In the genomic region with DNA sequence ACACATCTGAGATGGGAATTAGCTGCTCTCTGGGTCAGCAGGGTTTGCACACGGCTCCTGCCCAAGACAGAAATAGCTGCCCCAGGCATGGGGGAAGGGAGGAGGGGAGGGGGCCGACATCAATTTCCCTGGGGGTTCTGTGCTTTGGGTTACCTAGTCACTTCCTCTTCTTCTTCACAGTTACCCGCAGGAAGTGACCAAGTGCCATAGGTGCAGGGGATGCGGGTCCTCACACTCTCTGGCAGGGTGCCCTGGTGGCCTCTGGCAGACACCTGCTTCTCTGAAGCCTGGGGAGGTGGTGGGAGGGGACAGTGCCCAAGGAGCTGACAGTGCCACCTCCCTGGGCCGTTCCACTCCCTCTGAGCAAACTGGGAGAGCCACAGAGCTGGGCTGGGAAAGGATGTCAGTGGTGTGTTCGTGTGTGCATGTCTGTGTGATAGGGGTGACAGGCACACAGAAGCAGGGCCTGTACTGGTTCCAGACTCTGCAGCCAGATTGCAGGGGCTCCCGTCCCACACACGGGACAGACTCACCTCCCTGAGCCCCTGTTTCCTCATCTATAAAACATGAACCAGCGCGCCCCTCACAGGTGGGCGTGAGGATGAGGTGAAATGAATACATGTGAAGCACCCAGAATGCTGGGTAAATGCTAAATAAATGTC, we compare ENCODE assay signal across 11 cellular contexts. TPM values are rescaled to one million over a fixed set of nuclear protein-coding genes. Genes with fewer than 3 reads are reported as not detected.
DNase-seq lines count a peak whose midpoint lies in the region; ATAC-seq and TF ChIP-seq lines count a peak whose summit lies in the region.
"Had no signal": no experiment of that assay in that cellular context is flagged by ENCODE, and none has a peak within 500 bp of the region (broad histone marks: within the 10 kb centered on the region; RNA-seq: fewer than 3 reads in every experiment).

No MANE protein-coding gene starts in this region.

- H3K9ac ChIP-seq in neuronal stem cell (ENCODE audit: low read depth, low read length, poor library complexity) = no peak overlapping the region

- H3K18ac ChIP-seq in neuronal stem cell (ENCODE audit: low read length) = peak overlapping the region; percentile 18

- TF ChIP-seq CTCF in GM23338 (conservative IDR thresholded peaks at IDR 0.05; ENCODE audit: low read depth in 2 of 2) = no peak

- H3K27ac Mint-ChIP-seq in activated CD4-positive, alpha-beta memory T cell treated with anti-CD3 and anti-CD28 coated beads for 36 hours = peak overlapping the region; percentile 44
- no peak overlapping the region for H3K27ac Mint-ChIP-seq in GM23338

- H3K23ac ChIP-seq in neuronal stem cell (ENCODE audit: low read depth, low read length, poor library complexity) = peak overlapping the region; percentile 27

- no peak overlapping the region for H3K4me3 ChIP-seq in neuronal stem cell (ENCODE audit: low read length in 2 of 2)
- no peak overlapping the region for H3K4me3 ChIP-seq in GM23338

- H2BK5ac ChIP-seq in neuronal stem cell (ENCODE audit: low read length) = no peak overlapping the region

- no peaks in the 10 kb centered on the region for H3K79me1 ChIP-seq in neuronal stem cell (ENCODE audit: low read depth, low read length)

- H2AFZ ChIP-seq in neuronal stem cell (ENCODE audit: low read length) (no peak overlapping the region), GM23338 (no peak overlapping the region)

- H3K4me2 ChIP-seq in neuronal stem cell (ENCODE audit: insufficient read depth, low read length, poor library complexity, severe bottlenecking) (no peak overlapping the region), GM23338 (no peak overlapping the region)

- H3F3A ChIP-seq in GM23338 (replicated peaks; ENCODE audit: low read depth) = no peaks in the 10 kb centered on the region

- no peak overlapping the region for H2AK5ac ChIP-seq in neuronal stem cell (ENCODE audit: low read depth, low read length)

- H3K36me3 ChIP-seq in neuronal stem cell (replicated peaks in 1 of 2; ENCODE audit: control insufficient read depth in 2 of 2, insufficient read depth in 2 of 2, low read length in 2 of 2) (no peaks in the 10 kb centered on the region), GM23338 (ENCODE audit: insufficient read depth) (no peaks in the 10 kb centered on the region)

- WGBS in neuronal stem cell (ENCODE audit: extremely low coverage in 2 of 2, insufficient read length in 2 of 2, insufficient replicate concordance in 1 of 2), 2 donors = no CpG with 5 or more reads among the region's 11 CpGs

- intact Hi-C loops in activated CD4-positive, alpha-beta memory T cell treated with anti-CD3 and anti-CD28 coated beads for 36 hours (cut with micrococcal nuclease) = loop anchor here (5.0 kb wide), 1 partner anchor 38 kb away; no protein-coding TSS in a partner anchor

- no peaks in the 10 kb centered on the region for H3K79me2 ChIP-seq in GM23338 (replicated peaks; ENCODE audit: insufficient read depth)

- no peaks in the 10 kb centered on the region for H3K9me3 Mint-ChIP-seq in activated CD4-positive, alpha-beta memory T cell treated with anti-CD3 and anti-CD28 coated beads for 36 hours
- no peaks in the 10 kb centered on the region for H3K9me3 Mint-ChIP-seq in GM23338

- no peak overlapping the region for H3K27ac ChIP-seq in neuronal stem cell (replicated peaks; ENCODE audit: low read length)
- no peak overlapping the region for H3K27ac ChIP-seq in GM23338 (ENCODE audit: low read depth)

- H2BK12ac ChIP-seq in neuronal stem cell (ENCODE audit: low read length) = no peak overlapping the region

- H3K27me3 Mint-ChIP-seq in activated CD4-positive, alpha-beta memory T cell treated with anti-CD3 and anti-CD28 coated beads for 36 hours = no peaks in the 10 kb centered on the region
- H3K27me3 Mint-ChIP-seq in GM23338 (ENCODE audit: insufficient read depth, low read depth, poor library complexity) = peaks cover 10% of the 10 kb centered on the region

- H2BK120ac ChIP-seq in neuronal stem cell (ENCODE audit: low read depth, low read length) = no peak overlapping the region

- H3K4me1 ChIP-seq in neuronal stem cell (ENCODE audit: control insufficient read depth in 2 of 2, insufficient read depth in 1 of 2, low read depth in 1 of 2, low read length in 2 of 2) (peaks cover 0 to 3% of the 10 kb centered on the region in 2 donors), GM23338 (ENCODE audit: insufficient read depth) (no peaks in the 10 kb centered on the region)

- DNase-seq in NCI-H2196 (lab: John Stamatoyannopoulos, UW; ENCODE audit: unreplicated experiment) = peak; percentile 11
- no peak for DNase-seq in NCI-H2196 treated with DMSO at 0.1 percent for 48 hours (lab: John Stamatoyannopoulos, UW; ENCODE audit: unreplicated experiment)
- peak; percentile 69 for DNase-seq in activated CD4-positive, alpha-beta memory T cell treated with anti-CD3 and anti-CD28 coated beads for 36 hours
- DNase-seq in neuronal stem cell (ENCODE audit: low spot score) = no peak
- DNase-seq in GM23338 (ENCODE audit: low spot score) = no peak
- DNase-seq in superior temporal gyrus (ENCODE audit: extremely low spot score) = no peak
- DNase-seq: NCI-H774 had no signal

- no peak overlapping the region for H4K8ac ChIP-seq in neuronal stem cell (ENCODE audit: low read depth, low read length)

- no peaks in the 10 kb centered on the region for H3K9me2 ChIP-seq in GM23338 (ENCODE audit: insufficient read depth)

- peak overlapping the region; percentile 57 for H3K14ac ChIP-seq in neuronal stem cell (ENCODE audit: low read length)

- H3K36me3 Mint-ChIP-seq in activated CD4-positive, alpha-beta memory T cell treated with anti-CD3 and anti-CD28 coated beads for 36 hours = no peaks in the 10 kb centered on the region
- H3K36me3 Mint-ChIP-seq in GM23338 (ENCODE audit: low read depth) = peaks cover 13% of the 10 kb centered on the region; the same call in 2 of the 3 replicates

- H3K27me3 ChIP-seq in neuronal stem cell (ENCODE audit: control insufficient read depth in 3 of 3, insufficient read depth in 3 of 3, low read depth in 1 of 3, low read length in 3 of 3) = peaks cover 0 to 3% (median 0%) of the 10 kb centered on the region in 3 experiments
- H3K27me3 ChIP-seq in GM23338 (ENCODE audit: insufficient read depth) = no peaks in the 10 kb centered on the region

- no peak overlapping the region for H3K4ac ChIP-seq in neuronal stem cell (ENCODE audit: low read length)

- H3K4me3 Mint-ChIP-seq in activated CD4-positive, alpha-beta memory T cell treated with anti-CD3 and anti-CD28 coated beads for 36 hours = no peak overlapping the region
- no peak overlapping the region for H3K4me3 Mint-ChIP-seq in GM23338

- ATAC-seq in HG03097 (IDR thresholded peaks at IDR 0.05; ENCODE audit: low FRiP score, unreplicated experiment) (peak; percentile 62), GM23338 (no peak), GM19455 (IDR thresholded peaks at IDR 0.05; ENCODE audit: unreplicated experiment) (no peak)

- CTCF ChIA-PET in activated CD4-positive, alpha-beta memory T cell treated with anti-CD3 and anti-CD28 coated beads for 36 hours (lab: Charles Lee) = interaction anchor here (0.6 to 2.5 kb wide), 7 partner anchors 8 to 179 kb away, joined by 3 to 9 read pairs (median 6); a partner anchor contains a TSS

- peak overlapping the region; percentile 72 for H2BK15ac ChIP-seq in neuronal stem cell (ENCODE audit: low read length)

- H3K4me1 Mint-ChIP-seq in activated CD4-positive, alpha-beta memory T cell treated with anti-CD3 and anti-CD28 coated beads for 36 hours (ENCODE audit: low read depth) = peaks cover 17% of the 10 kb centered on the region
- H3K4me1 Mint-ChIP-seq in GM23338 = peaks cover 3% of the 10 kb centered on the region; the same call in 2 of the 3 replicates

- no peaks in the 10 kb centered on the region for H4K20me1 ChIP-seq in GM23338 (replicated peaks; ENCODE audit: insufficient read depth)

- H4K91ac ChIP-seq in neuronal stem cell (ENCODE audit: low read depth, low read length, poor library complexity) = no peak overlapping the region

- H3K9me3 ChIP-seq in neuronal stem cell (replicated peaks in 1 of 2; ENCODE audit: control insufficient read depth in 2 of 2, insufficient read depth in 1 of 2, low read depth in 1 of 2, low read length in 2 of 2) = no peaks in the 10 kb centered on the region

- POLR2A ChIA-PET in activated CD4-positive, alpha-beta memory T cell treated with anti-CD3 and anti-CD28 coated beads for 36 hours (lab: Charles Lee) = interaction anchor here (0.8 to 1.3 kb wide), 3 partner anchors 13 to 26 kb away, joined by 3 to 4 read pairs (median 3); no protein-coding TSS in a partner anchor

TF ChIP-seq in GM23338, 12 proteins besides CTCF, POLR2A, EP300 and RAD21 (continues in another document):
- TF ChIP-seq STAT1 (IDR thresholded peaks at IDR 0.05; ENCODE audit: unreplicated experiment) (no peak), ZNF114 (CRISPR knock-in tag; IDR thresholded peaks at IDR 0.05) (no peak)

RNA-seq across cellular contexts. Expression of a gene that starts 18.2 kb away (rescaled TPM):
- total RNA-seq in activated CD4-positive, alpha-beta memory T cell treated with anti-CD3 and anti-CD28 coated beads for 36 hours = under 1 TPM; 0.33 to 0.75 TPM
- polyA plus RNA-seq in neuronal stem cell (2013, experiment 1 of 2) = 3.9 TPM
- 3.8 TPM for polyA plus RNA-seq in neuronal stem cell (2013, experiment 2 of 2)
- 7.9 and 8.5 TPM in 2 replicates for total RNA-seq in GM23338 (2014; rRNA removed; shearing (Covaris generic))
- polyA plus RNA-seq in GM23338 (2016; fragmentation: Nextera tagmentation; extraction: Ambion mirVana) = 2.3 and 2.5 TPM in 2 replicates

RNA-seq across cellular contexts. Expression of a gene that starts 22.4 kb away (rescaled TPM):
- 10 to 100 TPM; 39.1 to 40.9 TPM for total RNA-seq in activated CD4-positive, alpha-beta memory T cell treated with anti-CD3 and anti-CD28 coated beads for 36 hours
- polyA plus RNA-seq in neuronal stem cell (2013, experiment 1 of 2) = 0.71 TPM
- 0.79 TPM for polyA plus RNA-seq in neuronal stem cell (2013, experiment 2 of 2)
- 1.3 and 3.0 TPM in 2 replicates for total RNA-seq in GM23338 (2014; rRNA removed; shearing (Covaris generic))
- 1.5 and 2.5 TPM in 2 replicates for polyA plus RNA-seq in GM23338 (2016; fragmentation: Nextera tagmentation; extraction: Ambion mirVana)
- total RNA-seq: H4 had no signal

RNA-seq across cellular contexts. Expression of a gene that starts 35.9 kb away (rescaled TPM):
- under 1 TPM in 1 of 2 experiments, not detected in 1; 0.43 TPM for total RNA-seq in activated CD4-positive, alpha-beta memory T cell treated with anti-CD3 and anti-CD28 coated beads for 36 hours
- 0.08 TPM for polyA plus RNA-seq in neuronal stem cell (2013, experiment 1 of 2)
- 0.24 TPM for polyA plus RNA-seq in neuronal stem cell (2013, experiment 2 of 2)
- total RNA-seq in GM23338 (2014; rRNA removed; shearing (Covaris generic)) = not detected in 2 replicates
- polyA plus RNA-seq in GM23338 (2016; fragmentation: Nextera tagmentation; extraction: Ambion mirVana) = 0.57 TPM in 1 of 2 replicates, not detected in the other
- total RNA-seq: H4, ureter had no signal

RNA-seq across cellular contexts. Expression of a gene that starts 43.5 kb away (rescaled TPM):
- total RNA-seq in activated CD4-positive, alpha-beta memory T cell treated with anti-CD3 and anti-CD28 coated beads for 36 hours = not detected
- not detected for polyA plus RNA-seq in neuronal stem cell (2013, experiment 1 of 2)
- polyA plus RNA-seq in neuronal stem cell (2013, experiment 2 of 2) = not detected
- not detected in 2 replicates for total RNA-seq in GM23338 (2014; rRNA removed; shearing (Covaris generic))
- polyA plus RNA-seq in GM23338 (2016; fragmentation: Nextera tagmentation; extraction: Ambion mirVana) = 0.44 TPM in 1 of 2 replicates, not detected in the other
- total RNA-seq: H4, ureter had no signal

RNA-seq across cellular contexts. Expression of a gene that starts 43.6 kb away (rescaled TPM):
- 1 to 10 TPM; 2.0 to 3.4 TPM for total RNA-seq in activated CD4-positive, alpha-beta memory T cell treated with anti-CD3 and anti-CD28 coated beads for 36 hours
- 0.43 TPM for polyA plus RNA-seq in neuronal stem cell (2013, experiment 1 of 2)
- 0.57 TPM for polyA plus RNA-seq in neuronal stem cell (2013, experiment 2 of 2)
- total RNA-seq in GM23338 (2014; rRNA removed; shearing (Covaris generic)) = 0.74 and 1.3 TPM in 2 replicates
- 0.24 and 0.66 TPM in 2 replicates for polyA plus RNA-seq in GM23338 (2016; fragmentation: Nextera tagmentation; extraction: Ambion mirVana)

Comparison
In these comparisons a context has a peak if more than half of its experiments do, and no peak if none do; other contexts are left out.
1. DNase-seq: peak in NCI-H2196 (single experiment) and activated CD4-positive, alpha-beta memory T cell treated with anti-CD3 and anti-CD28 coated beads for 36 hours (single experiment); none in NCI-H2196 treated with DMSO at 0.1 percent for 48 hours (single experiment), neuronal stem cell (single experiment), GM23338 (single experiment) and superior temporal gyrus (single experiment).
2. RNA of a gene that starts 22.4 kb away (total RNA-seq): 39.1 to 40.9 TPM in activated CD4-positive, alpha-beta memory T cell treated with anti-CD3 and anti-CD28 coated beads for 36 hours; 1.3 to 3.0 TPM in GM23338; every median in the first group is over 10 times any median in the second.